In genomic region chr10:11357361-11357760, GRCh38 we compare ENCODE assay signal across 29 cellular contexts.
"Had no signal": no experiment of that assay in that cellular context is flagged by ENCODE, and none has a peak within 500 bp of the region (broad histone marks: within the 10 kb centered on the region; RNA-seq: fewer than 3 reads in every experiment).

No MANE protein-coding gene starts in this region.

- H3K36me3 ChIP-seq: gastrocnemius medialis, neutrophil, right atrium auricular region, suprapubic skin, transverse colon, upper lobe of right lung, vagina had no signal

- H2AFZ ChIP-seq: parathyroid adenoma had no signal

- H3K4me1 ChIP-seq: gastrocnemius medialis, parathyroid adenoma, right atrium auricular region, suprapubic skin, transverse colon, upper lobe of right lung, vagina had no signal

- H3K27ac ChIP-seq: dorsolateral prefrontal cortex, epithelial cell of prostate, gastrocnemius medialis, neutrophil, parathyroid adenoma, right atrium auricular region, suprapubic skin, transverse colon, upper lobe of right lung, vagina had no signal

- H3K4me3 ChIP-seq: dorsolateral prefrontal cortex, gastrocnemius medialis, right atrium auricular region, smooth muscle cell, suprapubic skin, transverse colon, upper lobe of right lung, vagina had no signal

- ATAC-seq: esophagus mucosa; gastrocnemius medialis; left lobe of liver; naive thymus-derived CD8-positive, alpha-beta T cell; sciatic nerve; stimulated activated naive CD8-positive, alpha-beta T cell treated with anti-CD3 and anti-CD28 coated beads, Interleukin-15, amount 100 ng/mL, for 72 hours; upper lobe of right lung had no signal

- H3K4me2 ChIP-seq: smooth muscle cell had no signal

- DNase-seq: dorsolateral prefrontal cortex; effector CD8-positive, alpha-beta T cell; endodermal cell; foreskin fibroblast; gastrocnemius medialis; head of caudate nucleus; kidney; mesenchymal stem cell; midbrain; naive thymus-derived CD8-positive, alpha-beta T cell; nephron progenitor cell; stimulated activated CD4-positive, alpha-beta T cell treated with anti-CD3 and anti-CD28 coated beads, Interleukin-12 subunit alpha, Interleukin-12 subunit beta, amount 100 ng/mL, for 4 hours; stimulated activated CD4-positive, alpha-beta T cell treated with anti-CD3 and anti-CD28 coated beads, Interleukin-1b, Interleukin-23, amount 100 ng/mL, for 48 hours; stimulated activated CD4-positive, alpha-beta T cell treated with anti-CD3 and anti-CD28 coated beads, Interleukin-4, amount 100 ng/mL, for 1 hour; stimulated activated CD8-positive, alpha-beta memory T cell treated with anti-CD3 and anti-CD28 coated beads, Interleukin-4, amount 100 ng/mL, for 48 hours; stimulated activated naive CD4-positive, alpha-beta T cell; stimulated activated naive CD8-positive, alpha-beta T cell treated with anti-CD3 and anti-CD28 coated beads, Interleukin-15, amount 100 ng/mL, for 72 hours; transverse colon had no signal

- H3K79me2 ChIP-seq: parathyroid adenoma had no signal

- H3K27me3 ChIP-seq: gastrocnemius medialis, right atrium auricular region, suprapubic skin, transverse colon, upper lobe of right lung, vagina had no signal

- H3K9me3 ChIP-seq: gastrocnemius medialis, neutrophil, right atrium auricular region, suprapubic skin, transverse colon, upper lobe of right lung, vagina had no signal

- H3K9ac ChIP-seq: parathyroid adenoma had no signal
